8 cellular contexts compared by ENCODE assay signal in the genomic region with DNA sequence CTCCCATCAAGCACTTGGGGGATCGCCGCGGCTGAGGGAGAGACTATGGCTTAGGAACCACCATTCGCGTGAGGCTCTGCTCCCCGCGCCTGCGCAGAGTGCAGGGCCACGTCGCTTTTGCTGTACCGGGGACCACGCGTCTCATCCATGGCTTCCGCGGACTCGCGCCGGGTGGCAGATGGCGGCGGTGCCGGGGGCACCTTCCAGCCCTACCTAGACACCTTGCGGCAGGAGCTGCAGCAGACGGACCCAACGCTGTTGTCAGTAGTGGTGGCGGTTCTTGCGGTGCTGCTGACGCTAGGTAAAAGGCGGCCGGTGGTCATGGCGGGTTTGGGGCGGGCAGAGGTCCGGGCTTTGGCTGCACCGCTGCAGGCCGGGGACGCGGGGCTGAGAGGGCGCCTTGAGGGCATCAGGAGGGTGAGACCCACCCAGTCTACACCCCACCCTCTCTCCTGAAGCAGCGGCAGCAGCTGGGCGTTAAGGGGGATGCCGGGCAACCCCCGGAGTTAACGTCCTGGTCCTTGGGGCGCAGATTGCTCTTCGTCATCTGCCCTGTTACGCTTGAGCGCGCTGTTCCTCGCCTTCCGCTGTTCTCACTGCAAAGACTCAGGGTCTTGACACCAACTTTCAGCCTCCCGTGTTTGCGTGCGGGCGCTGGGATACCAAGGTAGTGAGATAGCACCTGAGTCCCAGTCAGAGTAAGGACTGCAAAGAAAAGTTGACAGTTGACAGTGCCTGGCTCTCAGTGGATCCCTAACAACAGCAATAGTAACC. TPM values are rescaled to one million over a fixed set of nuclear protein-coding genes. Genes with fewer than 3 reads are reported as not detected.
DNase-seq lines count a peak whose midpoint lies in the region; ATAC-seq and TF ChIP-seq lines count a peak whose summit lies in the region.

A gene with protein sequence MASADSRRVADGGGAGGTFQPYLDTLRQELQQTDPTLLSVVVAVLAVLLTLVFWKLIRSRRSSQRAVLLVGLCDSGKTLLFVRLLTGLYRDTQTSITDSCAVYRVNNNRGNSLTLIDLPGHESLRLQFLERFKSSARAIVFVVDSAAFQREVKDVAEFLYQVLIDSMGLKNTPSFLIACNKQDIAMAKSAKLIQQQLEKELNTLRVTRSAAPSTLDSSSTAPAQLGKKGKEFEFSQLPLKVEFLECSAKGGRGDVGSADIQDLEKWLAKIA (plus strand): TSS at position 114 of the 774 bp plus-strand sequence. CDS start 34 bp downstream, at position 148.

- peak within 1 kb of the TSS; percentile 99 for H3K4me3 Mint-ChIP-seq in activated naive CD8-positive, alpha-beta T cell
- H3K4me3 Mint-ChIP-seq in osteocyte (ENCODE audit: unreplicated experiment), result peak within 1 kb of the TSS; percentile 94

- no peaks in the 10 kb centered on the region for H3K9me3 Mint-ChIP-seq in activated naive CD8-positive, alpha-beta T cell (ENCODE audit: low read depth)
- no peaks in the 10 kb centered on the region for H3K9me3 Mint-ChIP-seq in osteocyte (ENCODE audit: unreplicated experiment)

- H3K27ac ChIP-seq in thoracic aorta, result peak within 1 kb of the TSS in 1 of 2 donors; percentile 5

- TF ChIP-seq CTCF in GM12864 (IDR thresholded peaks at IDR 0.05; ENCODE audit: low read depth, low read length, missing control alignments) (no peak), osteocyte (IDR thresholded peaks at IDR 0.05) (no peak), thoracic aorta (IDR thresholded peaks at IDR 0.05) (no peak)

- H3K4me1 ChIP-seq in thoracic aorta (ENCODE audit: control insufficient read depth in 1 of 2, low read depth in 2 of 2), result peaks cover 5% of the 10 kb centered on the region in 2 donors

- no peaks in the 10 kb centered on the region for H3K27me3 ChIP-seq in thoracic aorta (replicated peaks; ENCODE audit: insufficient read depth)

- H3K9me3 ChIP-seq in thoracic aorta, result no peaks in the 10 kb centered on the region

- no peaks in the 10 kb centered on the region for H3K27me3 Mint-ChIP-seq in activated naive CD8-positive, alpha-beta T cell
- peaks cover 20% of the 10 kb centered on the region for H3K27me3 Mint-ChIP-seq in osteocyte (ENCODE audit: unreplicated experiment)

- DNase-seq in GM12864 (ENCODE audit: low read depth), result peak; percentile 88
- peak; percentile 98 for DNase-seq in NCI-H1105 treated with DMSO at 0.1 percent for 48 hours (lab: John Stamatoyannopoulos, UW)
- DNase-seq in SKM-1 treated with dmso at 0.1 percent for 144 hours (lab: John Stamatoyannopoulos, UW; ENCODE audit: unreplicated experiment), result peak; percentile 95
- DNase-seq in head of caudate nucleus, result peak; percentile 94 to 99 (median 97)
- DNase-seq in osteocyte (ENCODE audit: extremely low spot score, unreplicated experiment), result peak; percentile 97
- peak; percentile 87 for DNase-seq in thoracic aorta (ENCODE audit: low spot score)

- H3K4me1 Mint-ChIP-seq in activated naive CD8-positive, alpha-beta T cell (ENCODE audit: low read depth), result peaks cover 43% of the 10 kb centered on the region
- H3K4me1 Mint-ChIP-seq in osteocyte (ENCODE audit: unreplicated experiment), result peaks cover 23% of the 10 kb centered on the region

- H3K4me3 ChIP-seq in GM12864 (ENCODE audit: low read depth, low read length) (peak within 1 kb of the TSS; percentile 77), thoracic aorta (peak within 1 kb of the TSS; percentile 78)

- ATAC-seq in HG02678 (IDR thresholded peaks at IDR 0.05; ENCODE audit: unreplicated experiment) (peak; percentile 98), thoracic aorta (ENCODE audit: insufficient number of reproducible peaks, low FRiP score, low read depth) (peak; percentile 92)

- H3K27ac Mint-ChIP-seq in activated naive CD8-positive, alpha-beta T cell, result peak within 1 kb of the TSS; percentile 96
- peak within 1 kb of the TSS; percentile 87 for H3K27ac Mint-ChIP-seq in osteocyte (ENCODE audit: unreplicated experiment)

- intact Hi-C loops in head of caudate nucleus (cut with DNase I), result no loop called here

- peaks cover 2% of the 10 kb centered on the region for H3K36me3 ChIP-seq in thoracic aorta

- peaks cover 9% of the 10 kb centered on the region for H3K36me3 Mint-ChIP-seq in activated naive CD8-positive, alpha-beta T cell
- peaks cover 15% of the 10 kb centered on the region for H3K36me3 Mint-ChIP-seq in osteocyte (ENCODE audit: unreplicated experiment)

RNA-seq across cellular contexts. Expression of the gene that starts here (rescaled TPM):
- 84.7 and 91.7 TPM in 2 replicates for total RNA-seq in osteocyte
- total RNA-seq in thoracic aorta, result 10 to 100 TPM; 32.8 to 37.7 TPM
